In genomic region chr2:59936031-59936430, GRCh38 we compare ENCODE assay signal across 18 cellular contexts.
"Had no signal": no experiment of that assay in that cellular context is flagged by ENCODE, and none has a peak within 500 bp of the region (broad histone marks: within the 10 kb centered on the region; RNA-seq: fewer than 3 reads in every experiment).

No MANE protein-coding gene starts in this region.

- DNase-seq: activated CD4-positive, alpha-beta memory T cell treated with anti-CD3 and anti-CD28 coated beads, Interleukin-2, amount 10 ng/mL, durations not matched to agents 7 days and 5 days; activated CD4-positive, alpha-beta T cell treated with anti-CD3 and anti-CD28 coated beads for 36 hours; activated naive CD4-positive, alpha-beta T cell treated with anti-CD3 and anti-CD28 coated beads, Interleukin-2, amount 10 ng/mL, durations not matched to agents 7 days and 5 days; activated T-cell treated with anti-CD3 and anti-CD28 coated beads, Interleukin-2, amount 50 U/mL, for 24 hours; left lung; mammary epithelial cell; mucosa of descending colon; pancreas; sigmoid colon; stimulated activated CD4-positive, alpha-beta T cell treated with anti-CD3 and anti-CD28 coated beads, Interleukin-1b, Interleukin-23, amount 100 ng/mL, for 48 hours; stomach; upper lobe of right lung had no signal

- H3K36me3 ChIP-seq: ascending aorta, left lung, pancreas, sigmoid colon, stomach, thoracic aorta, upper lobe of right lung had no signal

- FAIRE-seq: bronchial epithelial cell, keratinocyte, pancreas had no signal

- H3K4me3 ChIP-seq: ascending aorta, left lung, mucosa of descending colon, pancreas, sigmoid colon, stomach, thoracic aorta, upper lobe of right lung had no signal

- H3K27me3 ChIP-seq: ascending aorta, left lung, pancreas, sigmoid colon, stomach, upper lobe of right lung had no signal

- ATAC-seq: activated CD4-positive, alpha-beta T cell treated with anti-CD3 and anti-CD28 coated beads for 36 hours; esophagus mucosa; left lung; mucosa of descending colon; naive thymus-derived CD4-positive, alpha-beta T cell; pancreas; upper lobe of right lung had no signal

- H3K9me3 ChIP-seq: ascending aorta, left lung, mucosa of descending colon, pancreas, sigmoid colon, stomach, thoracic aorta, upper lobe of right lung had no signal

- H3K27ac ChIP-seq: ascending aorta, left lung, pancreas, sigmoid colon, stomach, thoracic aorta, upper lobe of right lung had no signal

- H3K4me1 ChIP-seq: ascending aorta, left lung, pancreas, stomach, upper lobe of right lung had no signal
